In the genomic region with DNA sequence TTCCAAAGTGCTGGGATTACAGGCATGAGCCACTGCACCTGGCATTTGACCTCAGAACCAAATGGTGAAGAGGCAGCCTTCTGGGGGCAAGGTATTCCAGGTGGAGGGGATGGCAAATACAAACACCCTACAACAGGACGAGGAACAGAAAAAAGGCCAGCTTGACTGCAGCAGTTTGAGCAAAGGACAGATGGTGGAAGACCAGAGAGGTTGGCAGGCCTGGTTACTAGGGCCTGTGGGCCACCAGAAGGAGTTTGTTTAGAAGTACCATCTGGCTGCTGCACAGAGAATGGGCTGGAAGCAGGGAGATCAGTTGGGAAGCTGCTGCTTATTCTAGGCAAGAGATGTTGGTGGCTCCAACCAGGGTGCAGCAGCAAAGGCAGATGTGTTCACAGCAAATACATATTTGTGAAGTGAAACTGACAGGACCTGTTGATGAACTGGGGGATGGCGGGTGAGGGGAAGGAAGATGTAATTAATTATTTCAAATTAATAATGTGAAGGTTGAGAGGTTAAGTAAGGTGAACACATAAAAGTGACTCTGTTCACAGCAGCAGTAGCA, we compare ENCODE assay signal across 13 cellular contexts. TPM values are rescaled to one million over a fixed set of nuclear protein-coding genes. Genes with fewer than 3 reads are reported as not detected.
DNase-seq lines count a peak whose midpoint lies in the region; ATAC-seq lines count a peak whose summit lies in the region.
"Had no signal": no experiment of that assay in that cellular context is flagged by ENCODE, and none has a peak within 500 bp of the region (broad histone marks: within the 10 kb centered on the region; RNA-seq: fewer than 3 reads in every experiment).

No MANE protein-coding gene starts in this region.

- H3K9ac ChIP-seq in endocrine pancreas (ENCODE audit: control insufficient read depth, insufficient read depth, low read length) (peak overlapping the region; percentile 14), GM23248 (no peak overlapping the region)

- H3K27ac ChIP-seq in CD8-positive, alpha-beta memory T cell (ENCODE audit: low read depth, low read length), result no peak overlapping the region
- H3K27ac ChIP-seq in GM23248, result no peak overlapping the region

- H2AFZ ChIP-seq in GM23248, result no peak overlapping the region

- H3K36me3 ChIP-seq in CD8-positive, alpha-beta memory T cell (ENCODE audit: insufficient read depth, low read length), result no peaks in the 10 kb centered on the region
- H3K36me3 ChIP-seq in endocrine pancreas (ENCODE audit: control insufficient read depth, insufficient read depth, low read length) (no peaks in the 10 kb centered on the region), GM23248 (ENCODE audit: low read depth) (no peaks in the 10 kb centered on the region)

- ATAC-seq in GM21825 (IDR thresholded peaks at IDR 0.05; ENCODE audit: unreplicated experiment), result no peak
- ATAC-seq: activated naive CD4-positive, alpha-beta T cell treated with anti-CD3 and anti-CD28 coated beads, Interleukin-2, amount 50 U/mL, for 72 hours; PC-3 had no signal

- H3K4me3 Mint-ChIP-seq in CD8-positive, alpha-beta memory T cell, result peak overlapping the region in 1 of 7 donors; percentile 40

- peak overlapping the region in 7 of 8 donors; percentile 39 to 92 (median 79) for H3K27ac Mint-ChIP-seq in CD8-positive, alpha-beta memory T cell

- H3F3A ChIP-seq in GM23248 (ENCODE audit: insufficient read depth), result peaks cover 25% of the 10 kb centered on the region; the same call in 1 of the 2 replicates

- H4K20me1 ChIP-seq in GM23248 (ENCODE audit: insufficient read depth), result no peaks in the 10 kb centered on the region

- no peaks in the 10 kb centered on the region for H3K9me3 ChIP-seq in CD8-positive, alpha-beta memory T cell (ENCODE audit: low read length)
- H3K9me3 ChIP-seq in endocrine pancreas (ENCODE audit: control insufficient read depth, low read length), result no peaks in the 10 kb centered on the region
- no peaks in the 10 kb centered on the region for H3K9me3 ChIP-seq in GM23248 (ENCODE audit: low read depth)

- H3K27me3 Mint-ChIP-seq in CD8-positive, alpha-beta memory T cell, result no peaks in the 10 kb centered on the region

- no peak overlapping the region for H3K4me3 ChIP-seq in CD8-positive, alpha-beta memory T cell (ENCODE audit: low read length)
- H3K4me3 ChIP-seq in endocrine pancreas (ENCODE audit: control insufficient read depth, insufficient read depth, low read length) (no peak overlapping the region), GM23248 (no peak overlapping the region)

- peaks cover 7% of the 10 kb centered on the region for H3K79me2 ChIP-seq in GM23248 (ENCODE audit: insufficient read depth)

- no peak overlapping the region for H3K4me2 ChIP-seq in GM23248 (ENCODE audit: unreplicated experiment)

- CTCF ChIA-PET in CD8-positive, alpha-beta memory T cell (lab: Charles Lee), result interaction anchor here (1.2 to 7.9 kb wide), 7 partner anchors 9 to 111 kb away, joined by 4 to 137 read pairs (median 11); no protein-coding TSS in a partner anchor

- no peaks in the 10 kb centered on the region for H3K9me2 ChIP-seq in GM23248 (ENCODE audit: insufficient read depth)

- intact Hi-C loops in posterior vena cava (cut with DNase I), result no loop called here

- no peak for DNase-seq in CD8-positive, alpha-beta memory T cell
- peak; percentile 58 to 90 for DNase-seq in NCI-H446 (lab: John Stamatoyannopoulos, UW)
- peak; percentile 31 for DNase-seq in posterior vena cava (ENCODE audit: low spot score)
- no peak for DNase-seq in DMS79 (lab: John Stamatoyannopoulos, UW)
- no peak for DNase-seq in GM23248
- DNase-seq in NCI-H146 (lab: John Stamatoyannopoulos, UW), result no peak
- DNase-seq: activated CD4-positive, CD25-positive, alpha-beta regulatory T cell treated with anti-CD3 and anti-CD28 coated beads, Interleukin-2, amount 50 U/mL, for 72 hours; HCEC 1CT; NCI-H1105 treated with DMSO at 0.1 percent for 48 hours had no signal

- POLR2A ChIA-PET in CD8-positive, alpha-beta memory T cell (lab: Charles Lee), result interaction anchor here (0.5 to 0.6 kb wide), 2 partner anchors 12 to 806 kb away, joined by 3 read pairs; no protein-coding TSS in a partner anchor

- peaks cover 36 to 57% (median 48%) of the 10 kb centered on the region in 3 donors for H3K4me1 Mint-ChIP-seq in CD8-positive, alpha-beta memory T cell

- in situ Hi-C loops in GM23248 (cut with MboI), result no loop called here

- H3K9me3 Mint-ChIP-seq in CD8-positive, alpha-beta memory T cell, result no peaks in the 10 kb centered on the region
- H3K9me3 Mint-ChIP-seq: activated naive CD4-positive, alpha-beta T cell treated with anti-CD3 and anti-CD28 coated beads, Interleukin-2, amount 50 U/mL, for 72 hours had no signal

- peaks cover 55% of the 10 kb centered on the region for H3K4me1 ChIP-seq in CD8-positive, alpha-beta memory T cell (ENCODE audit: insufficient read depth, low read length)
- H3K4me1 ChIP-seq in endocrine pancreas (ENCODE audit: control insufficient read depth, insufficient read depth, low read length) (peaks cover 8% of the 10 kb centered on the region), GM23248 (ENCODE audit: insufficient read depth) (peaks cover 27% of the 10 kb centered on the region)

- H3K36me3 Mint-ChIP-seq in CD8-positive, alpha-beta memory T cell, result peaks cover 0 to 5% (median 0%) of the 10 kb centered on the region in 3 donors
- H3K36me3 Mint-ChIP-seq: activated naive CD4-positive, alpha-beta T cell treated with anti-CD3 and anti-CD28 coated beads, Interleukin-2, amount 50 U/mL, for 72 hours had no signal

- H3K27me3 ChIP-seq in CD8-positive, alpha-beta memory T cell (ENCODE audit: insufficient read depth, low read length, poor library complexity, severe bottlenecking), result no peaks in the 10 kb centered on the region
- H3K27me3 ChIP-seq in endocrine pancreas (ENCODE audit: control insufficient read depth, insufficient read depth, low read length) (no peaks in the 10 kb centered on the region), GM23248 (replicated peaks; ENCODE audit: insufficient read depth) (no peaks in the 10 kb centered on the region)

- 97 to 100% methylated on average over 2 of the region's 2 CpGs for WGBS in GM23248 (ENCODE audit: low coverage in 1 of 2, low lambda C conversion rate in 2 of 2, missing lambda C conversion rate in 2 of 2), 2 experiments

RNA-seq across cellular contexts. Expression of a gene that starts 2.8 kb away (rescaled TPM):
- total RNA-seq in CD8-positive, alpha-beta memory T cell, result 1 to 10 TPM; 6.7 to 7.6 TPM
- polyA plus RNA-seq in CD8-positive, alpha-beta memory T cell, result 21.0 TPM
- total RNA-seq in posterior vena cava, result 10 to 100 TPM; 25.8 to 40.3 TPM
- total RNA-seq in GM23248 (2014; rRNA removed; shearing (Covaris generic)), result 5.8 and 6.6 TPM in 2 replicates
- 9.0 and 9.6 TPM in 2 replicates for polyA plus RNA-seq in GM23248 (2016; fragmentation: Nextera tagmentation; extraction: Ambion mirVana)

Comparison
In these comparisons a context has a peak if more than half of its experiments do, and no peak if none do; other contexts are left out.
1. DNase-seq: peak in NCI-H446 (2 of 2) and posterior vena cava (single experiment); none in CD8-positive, alpha-beta memory T cell (0 of 5), DMS79 (single experiment), GM23248 (single experiment) and NCI-H146 (single experiment).